Comparison of ENCODE assay signal across 1 cellular context in genomic region chr16:73025111-73025505, GRCh38.
TF ChIP-seq lines count a peak whose summit lies in the region.

No MANE protein-coding gene starts in this region.

TF ChIP-seq in WTC11, 78 proteins besides CTCF, POLR2A, EP300 and RAD21 (continued from another document):
- no peak for TF ChIP-seq CDX4 (CRISPR knock-in tag; IDR thresholded peaks at IDR 0.05; ENCODE audit: borderline replicate concordance)
- TF ChIP-seq FOXP1 (CRISPR knock-in tag; IDR thresholded peaks at IDR 0.05; ENCODE audit: borderline replicate concordance): no peak
- TF ChIP-seq NR3C1 (CRISPR knock-in tag; conservative IDR thresholded peaks at IDR 0.05; ENCODE audit: low read depth): no peak
- no peak for TF ChIP-seq ATF1 (CRISPR knock-in tag; IDR thresholded peaks at IDR 0.05)
- TF ChIP-seq, protein P1, sequence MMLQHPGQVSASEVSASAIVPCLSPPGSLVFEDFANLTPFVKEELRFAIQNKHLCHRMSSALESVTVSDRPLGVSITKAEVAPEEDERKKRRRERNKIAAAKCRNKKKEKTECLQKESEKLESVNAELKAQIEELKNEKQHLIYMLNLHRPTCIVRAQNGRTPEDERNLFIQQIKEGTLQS (CRISPR knock-in tag; conservative IDR thresholded peaks at IDR 0.05): no peak
